Comparison of ENCODE assay signal across 9 cellular contexts in genomic region chr16:63913278-63913677, GRCh38.
"Had no signal": no experiment of that assay in that cellular context is flagged by ENCODE, and none has a peak within 500 bp of the region (broad histone marks: within the 10 kb centered on the region; RNA-seq: fewer than 3 reads in every experiment).

No MANE protein-coding gene starts in this region.

- H3K27ac Mint-ChIP-seq: HFFc6 had no signal

- H3K27ac ChIP-seq: GM23248, HL-60 had no signal

- H3K4me3 ChIP-seq: GM23248, HAP-1, K562 had no signal

- H3K36me3 ChIP-seq: HAP-1 had no signal

- H3K4me3 Mint-ChIP-seq: HFFc6 had no signal

- ATAC-seq: HCT116, K562 had no signal

- FAIRE-seq: K562 had no signal

- H3K9me3 ChIP-seq: HAP-1 had no signal

- H3K4me1 ChIP-seq: HAP-1 had no signal

- H3K9me3 Mint-ChIP-seq: HFFc6 had no signal

- H3K9ac ChIP-seq: GM23248 had no signal

- H2AFZ ChIP-seq: GM23248 had no signal

- DNase-seq: GM23248, GOT3, H7, HFFc6, IMR-90 had no signal
